Comparison of ENCODE assay signal across 1 cellular context in genomic region chr1:229368347-229368746, GRCh38.
TF ChIP-seq lines count a peak whose summit lies in the region.

No MANE protein-coding gene starts in this region.

TF ChIP-seq in H1, 55 proteins besides CTCF, POLR2A, EP300 and RAD21:
- no peak for TF ChIP-seq USF2 (IDR thresholded peaks at IDR 0.05; ENCODE audit: low read length)
- no peak for TF ChIP-seq POU5F1 (IDR thresholded peaks at IDR 0.05; ENCODE audit: low read depth, low read length)
- no peak for TF ChIP-seq MAFK (IDR thresholded peaks at IDR 0.05; ENCODE audit: low read depth, low read length)
- TF ChIP-seq SP1 (IDR thresholded peaks at IDR 0.05; ENCODE audit: low read depth, low read length) = no peak
- TF ChIP-seq SIX5 (IDR thresholded peaks at IDR 0.05; ENCODE audit: low read depth, low read length) = no peak
- no peak for TF ChIP-seq KDM5A (IDR thresholded peaks at IDR 0.05; ENCODE audit: low read length)
- no peak for TF ChIP-seq KDM1A (IDR thresholded peaks at IDR 0.05; ENCODE audit: borderline replicate concordance, low read length)
- no peak for TF ChIP-seq EZH2 (IDR thresholded peaks at IDR 0.05; ENCODE audit: low read depth, low read length, severe bottlenecking)
- no peak for TF ChIP-seq ZNF274 (IDR thresholded peaks at IDR 0.05; ENCODE audit: borderline replicate concordance, extremely low read depth, low read length)
- TF ChIP-seq HDAC2 (IDR thresholded peaks at IDR 0.05; ENCODE audit: borderline replicate concordance in 1 of 2, low read depth in 2 of 2, low read length in 2 of 2) = no peak
- TF ChIP-seq EGR1 (IDR thresholded peaks at IDR 0.05; ENCODE audit: borderline replicate concordance, low read depth, low read length) = no peak
- no peak for TF ChIP-seq E2F6 (IDR thresholded peaks at IDR 0.05)
- TF ChIP-seq TCF12 (IDR thresholded peaks at IDR 0.05; ENCODE audit: low read depth, low read length) = no peak
- TF ChIP-seq GABPA (IDR thresholded peaks at IDR 0.05; ENCODE audit: borderline replicate concordance, insufficient read depth, low read length) = no peak
- TF ChIP-seq SP4 (IDR thresholded peaks at IDR 0.05; ENCODE audit: low read length) = no peak
